20 cellular contexts compared by ENCODE assay signal in the genomic region with DNA sequence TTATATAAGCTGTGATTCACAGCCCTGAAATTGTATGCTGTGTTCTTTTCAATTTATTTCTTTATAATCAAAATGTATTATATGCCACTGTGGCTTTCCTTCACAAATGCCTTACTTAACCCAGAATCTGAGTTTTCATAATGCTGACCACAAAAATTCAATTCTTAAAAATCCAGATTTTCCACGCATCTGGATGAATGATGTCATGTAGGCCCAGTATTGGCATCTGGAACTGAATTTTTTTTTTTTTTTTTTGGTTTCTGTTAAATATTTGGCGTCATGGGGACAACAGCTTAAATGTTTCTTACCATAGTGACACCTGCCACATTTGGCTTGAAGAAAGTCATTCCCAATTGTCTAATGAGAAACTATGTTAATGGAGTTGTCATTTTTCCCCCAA.
"Had no signal": no experiment of that assay in that cellular context is flagged by ENCODE, and none has a peak within 500 bp of the region (broad histone marks: within the 10 kb centered on the region; RNA-seq: fewer than 3 reads in every experiment).

No MANE protein-coding gene starts in this region.

- H3K36me3 ChIP-seq: adrenal gland, pancreas had no signal

- H3K4me3 ChIP-seq: adrenal gland, gastroesophageal sphincter, heart left ventricle, left lung, pancreas, right lobe of liver, smooth muscle cell, stomach had no signal

- H3K27ac Mint-ChIP-seq: activated CD4-positive, alpha-beta T cell treated with anti-CD3 and anti-CD28 coated beads for 36 hours; activated naive CD4-positive, alpha-beta T cell treated with anti-CD3 and anti-CD28 coated beads, Interleukin-2, amount 50 U/mL, for 24 hours; endodermal cell; naive thymus-derived CD8-positive, alpha-beta T cell; stimulated activated effector memory CD8-positive, alpha-beta T cell treated with anti-CD3 and anti-CD28 coated beads, Interleukin-12 subunit alpha, Interleukin-12 subunit beta, amount 100 ng/mL, for 72 hours; T-cell; WTC11 had no signal

- DNase-seq: activated CD4-positive, alpha-beta T cell treated with anti-CD3 and anti-CD28 coated beads for 36 hours; activated CD4-positive, alpha-beta T cell treated with anti-CD3 and anti-CD28 coated beads, Interleukin-2, amount 50 U/mL, for 48 hours; activated gamma-delta T cell; adrenal gland; endodermal cell; heart left ventricle; left lung; naive thymus-derived CD8-positive, alpha-beta T cell; pancreas; right lobe of liver; stimulated activated CD4-positive, alpha-beta T cell treated with anti-CD3 and anti-CD28 coated beads, Interleukin-4, amount 100 ng/mL, for 1 hour; stomach; T-cell; trophoblast cell had no signal

- H3K9me3 ChIP-seq: adrenal gland, gastroesophageal sphincter, heart left ventricle, left lung, pancreas, right lobe of liver, stomach had no signal

- H3K4me3 Mint-ChIP-seq: activated CD4-positive, alpha-beta T cell treated with anti-CD3 and anti-CD28 coated beads for 36 hours; activated naive CD4-positive, alpha-beta T cell treated with anti-CD3 and anti-CD28 coated beads, Interleukin-2, amount 50 U/mL, for 24 hours; endodermal cell; naive thymus-derived CD8-positive, alpha-beta T cell; stimulated activated effector memory CD8-positive, alpha-beta T cell treated with anti-CD3 and anti-CD28 coated beads, Interleukin-12 subunit alpha, Interleukin-12 subunit beta, amount 100 ng/mL, for 72 hours; T-cell; WTC11 had no signal

- H3K4me1 Mint-ChIP-seq: activated CD4-positive, alpha-beta T cell treated with anti-CD3 and anti-CD28 coated beads for 36 hours; activated naive CD4-positive, alpha-beta T cell treated with anti-CD3 and anti-CD28 coated beads, Interleukin-2, amount 50 U/mL, for 24 hours; endodermal cell; stimulated activated effector memory CD8-positive, alpha-beta T cell treated with anti-CD3 and anti-CD28 coated beads, Interleukin-12 subunit alpha, Interleukin-12 subunit beta, amount 100 ng/mL, for 72 hours; T-cell had no signal

- H3K4me1 ChIP-seq: left lung, pancreas, right lobe of liver had no signal

- H3K27me3 Mint-ChIP-seq: activated CD4-positive, alpha-beta T cell treated with anti-CD3 and anti-CD28 coated beads for 36 hours; activated naive CD4-positive, alpha-beta T cell treated with anti-CD3 and anti-CD28 coated beads, Interleukin-2, amount 50 U/mL, for 24 hours; naive thymus-derived CD8-positive, alpha-beta T cell; T-cell had no signal

- H3K27me3 ChIP-seq: adrenal gland, gastroesophageal sphincter, heart left ventricle, left lung, pancreas, right lobe of liver, stomach had no signal

- H3K9me3 Mint-ChIP-seq: activated naive CD4-positive, alpha-beta T cell treated with anti-CD3 and anti-CD28 coated beads, Interleukin-2, amount 50 U/mL, for 24 hours; endodermal cell; naive thymus-derived CD8-positive, alpha-beta T cell; stimulated activated effector memory CD8-positive, alpha-beta T cell treated with anti-CD3 and anti-CD28 coated beads, Interleukin-12 subunit alpha, Interleukin-12 subunit beta, amount 100 ng/mL, for 72 hours; T-cell; WTC11 had no signal

- ATAC-seq: activated CD4-positive, alpha-beta T cell treated with anti-CD3 and anti-CD28 coated beads for 36 hours; gastroesophageal sphincter; left lung; naive thymus-derived CD8-positive, alpha-beta T cell; pancreas; right lobe of liver; stimulated activated effector memory CD8-positive, alpha-beta T cell treated with anti-CD3 and anti-CD28 coated beads, Interleukin-12 subunit alpha, Interleukin-12 subunit beta, amount 100 ng/mL, for 72 hours; T-cell; WTC11 had no signal

- H3K27ac ChIP-seq: adrenal gland, epithelial cell of prostate, gastroesophageal sphincter, left lung, pancreas, right lobe of liver, stomach had no signal

- H3K36me3 Mint-ChIP-seq: activated naive CD4-positive, alpha-beta T cell treated with anti-CD3 and anti-CD28 coated beads, Interleukin-2, amount 50 U/mL, for 24 hours; stimulated activated effector memory CD8-positive, alpha-beta T cell treated with anti-CD3 and anti-CD28 coated beads, Interleukin-12 subunit alpha, Interleukin-12 subunit beta, amount 100 ng/mL, for 72 hours; WTC11 had no signal
